In genomic region chrX:68827848-68828562, GRCh38 we compare ENCODE assay signal across 8 cellular contexts. TPM values are rescaled to one million over a fixed set of nuclear protein-coding genes. Genes with fewer than 3 reads are reported as not detected.
A peak's percentile ranks its signal among the peaks of the same experiment; 100 is the strongest.
DNase-seq lines count a peak whose midpoint lies in the region; ATAC-seq and TF ChIP-seq lines count a peak whose summit lies in the region.

No MANE protein-coding gene starts in this region.

- H3K4me1 Mint-ChIP-seq in natural killer cell treated with Interleukin-12 subunit alpha and Interleukin-12 subunit beta and Interleukin-15 and Interleukin-18, amount 100 ng/mL, for 72 hours (ENCODE audit: low read depth in 2 of 2) = peaks cover 6 to 16% of the 10 kb centered on the region in 2 donors
- H3K4me1 Mint-ChIP-seq in stimulated activated memory B cell treated with anti-CD40 and anti-IgM and Interleukin-4, amounts not matched to agents 10 μg/mL and 1 μg/mL and 100 μg/mL, for 72 hours = peaks cover 30% of the 10 kb centered on the region

- H3K27me3 Mint-ChIP-seq in natural killer cell treated with Interleukin-12 subunit alpha and Interleukin-12 subunit beta and Interleukin-15 and Interleukin-18, amount 100 ng/mL, for 72 hours = peaks cover 0 to 8% of the 10 kb centered on the region in 2 donors
- H3K27me3 Mint-ChIP-seq in stimulated activated memory B cell treated with anti-CD40 and anti-IgM and Interleukin-4, amounts not matched to agents 10 μg/mL and 1 μg/mL and 100 μg/mL, for 72 hours = no peaks in the 10 kb centered on the region

- peak in 1 of 2 donors; percentile 15 for TF ChIP-seq POLR2A in Peyer's patch (IDR thresholded peaks at IDR 0.05)

- H3K9me3 ChIP-seq in HUES6 (ENCODE audit: control insufficient read depth, insufficient read depth, low read depth, low read length) (no peaks in the 10 kb centered on the region; the same call in 1 of the 2 replicates), Peyer's patch (no peaks in the 10 kb centered on the region)

- H3K9ac ChIP-seq in HUES6 (ENCODE audit: low read length) = peak overlapping the region; percentile 20

- TF ChIP-seq CTCF in Peyer's patch (IDR thresholded peaks at IDR 0.05) = peak; percentile 63 to 90 (median 83)

- H3K4me3 ChIP-seq in HUES6 (ENCODE audit: low read depth, low read length) (peak overlapping the region; percentile 61), Peyer's patch (peak overlapping the region; percentile 58 to 89 (median 74))

- peak; percentile 50 to 58 for ATAC-seq in natural killer cell treated with Interleukin-12 subunit alpha and Interleukin-12 subunit beta and Interleukin-15 and Interleukin-18, amount 100 ng/mL, for 72 hours
- ATAC-seq in stimulated activated memory B cell treated with anti-CD40 and anti-IgM and Interleukin-4, amounts not matched to agents 10 μg/mL and 1 μg/mL and 100 μg/mL, for 72 hours = peak; percentile 63

- H3K4me1 ChIP-seq in HUES6 (ENCODE audit: control insufficient read depth, insufficient read depth, low read length) (peaks cover 32% of the 10 kb centered on the region), Peyer's patch (peaks cover 0 to 7% (median 0%) of the 10 kb centered on the region in 4 donors)

- DNase-seq in SKM-1 treated with dmso at 0.1 percent for 144 hours (lab: John Stamatoyannopoulos, UW; ENCODE audit: unreplicated experiment) = peak; percentile 39
- no peak for DNase-seq in SKM-1 (lab: John Stamatoyannopoulos, UW; ENCODE audit: unreplicated experiment)
- DNase-seq in Peyer's patch = peak; percentile 76 to 92 (median 83)
- peak; percentile 54 to 57 for DNase-seq in activated T-helper 1 cell treated with anti-CD3 and anti-CD28 coated beads, Interleukin-2, amount 50 U/mL, for 16 hours (ENCODE audit: low read depth in 1 of 2, low spot score in 1 of 2)
- peak; percentile 82 for DNase-seq in fibroblast of peridontal ligament (ENCODE audit: extremely low read depth)
- DNase-seq in natural killer cell treated with Interleukin-12 subunit alpha and Interleukin-12 subunit beta and Interleukin-15 and Interleukin-18, amount 100 ng/mL, for 72 hours (ENCODE audit: low spot score) = peak; percentile 73

- no peaks in the 10 kb centered on the region for H3K36me3 Mint-ChIP-seq in natural killer cell treated with Interleukin-12 subunit alpha and Interleukin-12 subunit beta and Interleukin-15 and Interleukin-18, amount 100 ng/mL, for 72 hours
- no peaks in the 10 kb centered on the region for H3K36me3 Mint-ChIP-seq in stimulated activated memory B cell treated with anti-CD40 and anti-IgM and Interleukin-4, amounts not matched to agents 10 μg/mL and 1 μg/mL and 100 μg/mL, for 72 hours

- H3K27me3 ChIP-seq in HUES6 (ENCODE audit: control insufficient read depth, insufficient read depth, low read length) (peaks cover 94% of the 10 kb centered on the region), Peyer's patch (no peaks in the 10 kb centered on the region)

- H3K9me3 Mint-ChIP-seq in natural killer cell treated with Interleukin-12 subunit alpha and Interleukin-12 subunit beta and Interleukin-15 and Interleukin-18, amount 100 ng/mL, for 72 hours = no peaks in the 10 kb centered on the region
- no peaks in the 10 kb centered on the region for H3K9me3 Mint-ChIP-seq in stimulated activated memory B cell treated with anti-CD40 and anti-IgM and Interleukin-4, amounts not matched to agents 10 μg/mL and 1 μg/mL and 100 μg/mL, for 72 hours

- no peak overlapping the region for H3K27ac Mint-ChIP-seq in natural killer cell treated with Interleukin-12 subunit alpha and Interleukin-12 subunit beta and Interleukin-15 and Interleukin-18, amount 100 ng/mL, for 72 hours
- H3K27ac Mint-ChIP-seq in stimulated activated memory B cell treated with anti-CD40 and anti-IgM and Interleukin-4, amounts not matched to agents 10 μg/mL and 1 μg/mL and 100 μg/mL, for 72 hours = peak overlapping the region; percentile 81

- H3K4me3 Mint-ChIP-seq in natural killer cell treated with Interleukin-12 subunit alpha and Interleukin-12 subunit beta and Interleukin-15 and Interleukin-18, amount 100 ng/mL, for 72 hours = peak overlapping the region; percentile 89
- peak overlapping the region; percentile 93 for H3K4me3 Mint-ChIP-seq in stimulated activated memory B cell treated with anti-CD40 and anti-IgM and Interleukin-4, amounts not matched to agents 10 μg/mL and 1 μg/mL and 100 μg/mL, for 72 hours

- no peaks in the 10 kb centered on the region for H3K36me3 ChIP-seq in HUES6 (ENCODE audit: control insufficient read depth, insufficient read depth, low read length)
- H3K36me3 ChIP-seq in Peyer's patch = no peaks in the 10 kb centered on the region

- H3K27ac ChIP-seq in HUES6 (ENCODE audit: low read depth, low read length) (no peak overlapping the region), Peyer's patch (peak overlapping the region; percentile 43 to 91 (median 80))

RNA-seq across cellular contexts. Expression of gene EFNB1, which starts 0.8 kb away (rescaled TPM):
- 10 to 100 TPM; 19.0 to 77.6 (median 55.3) TPM for total RNA-seq in Peyer's patch
- 1 to 10 TPM; 3.4 to 3.9 TPM for total RNA-seq in natural killer cell treated with Interleukin-12 subunit alpha and Interleukin-12 subunit beta and Interleukin-15 and Interleukin-18, amount 100 ng/mL, for 72 hours

Comparison
In these comparisons a context has a peak if more than half of its experiments do, and no peak if none do; other contexts are left out.
1. RNA of gene EFNB1, which starts 0.8 kb away (total RNA-seq): 19.0 to 77.6 TPM in Peyer's patch; 3.4 to 3.9 TPM in natural killer cell treated with Interleukin-12 subunit alpha and Interleukin-12 subunit beta and Interleukin-15 and Interleukin-18, amount 100 ng/mL, for 72 hours; every median in the first group is over 4 times any median in the second.